ENCODE assay signal across 13 cellular contexts in the genomic region with DNA sequence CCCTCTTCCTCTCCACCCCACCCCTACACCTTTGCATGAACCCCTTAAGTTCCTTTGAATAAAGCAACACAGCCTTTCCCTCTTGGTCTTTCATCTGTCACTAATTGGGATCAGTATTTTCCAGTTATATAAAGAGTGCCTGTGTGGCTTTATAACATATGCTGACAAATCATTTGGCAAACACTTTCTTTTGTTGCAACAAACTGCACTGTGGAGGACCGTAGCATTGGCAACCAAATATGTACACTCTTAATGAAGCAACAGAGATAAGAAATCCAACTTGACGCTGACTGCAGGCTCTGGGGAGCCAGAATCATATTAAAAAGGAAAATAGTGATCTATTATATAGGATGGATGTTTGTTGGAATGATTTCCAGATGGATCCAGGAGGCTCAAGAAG.
DNase-seq lines count a peak whose midpoint lies in the region; ATAC-seq and TF ChIP-seq lines count a peak whose summit lies in the region.
"Had no signal": no experiment of that assay in that cellular context is flagged by ENCODE, and none has a peak within 500 bp of the region (broad histone marks: within the 10 kb centered on the region; RNA-seq: fewer than 3 reads in every experiment).

No MANE protein-coding gene starts in this region.

- DNase-seq in astrocyte of the spinal cord (ENCODE audit: low read depth, low spot score): peak; percentile 86
- no peak for DNase-seq in NCI-H1436 treated with DMSO at 0.1 percent for 48 hours (lab: John Stamatoyannopoulos, UW)
- no peak for DNase-seq in NCI-H1105 treated with DMSO at 0.1 percent for 48 hours (lab: John Stamatoyannopoulos, UW)
- DNase-seq in psoas muscle: no peak
- DNase-seq: gastrocnemius medialis, NCI-H187 treated with DMSO at 0.1 percent for 48 hours, T-helper 2 cell had no signal

- H3K9ac ChIP-seq in HUES64 (ENCODE audit: low read depth, low read length): no peak overlapping the region; the same call in 1 of the 2 replicates

- intact Hi-C loops in psoas muscle (cut with DNase I): no loop called here

- H3K4me1 ChIP-seq in HUES64 (ENCODE audit: insufficient read depth, low read length) (peaks cover 62% of the 10 kb centered on the region), psoas muscle (no peaks in the 10 kb centered on the region)
- H3K4me1 ChIP-seq: gastrocnemius medialis had no signal

- no peaks in the 10 kb centered on the region for H3K36me3 ChIP-seq in HUES64 (ENCODE audit: insufficient read depth, low read length)
- no peaks in the 10 kb centered on the region for H3K36me3 ChIP-seq in psoas muscle (ENCODE audit: insufficient read depth in 1 of 2, low read depth in 1 of 2)
- H3K36me3 ChIP-seq: gastrocnemius medialis, thoracic aorta had no signal

- WGBS in HUES64: 87% methylated on average over 2 of the region's 2 CpGs
- WGBS in psoas muscle, 3 donors: 23 to 29% (median 23%) methylated on average over 2 of the region's 2 CpGs

- H3K27me3 ChIP-seq in HUES64 (ENCODE audit: insufficient read depth, low read length): no peaks in the 10 kb centered on the region
- no peaks in the 10 kb centered on the region for H3K27me3 ChIP-seq in layer of hippocampus (ENCODE audit: control insufficient read depth, insufficient read depth, low read length)
- H3K27me3 ChIP-seq in psoas muscle (ENCODE audit: insufficient read depth in 3 of 3, low read length in 2 of 3): no peaks in the 10 kb centered on the region
- H3K27me3 ChIP-seq: gastrocnemius medialis had no signal

- H3K4me3 ChIP-seq in HUES64 (ENCODE audit: low read length): no peak overlapping the region
- H3K4me3 ChIP-seq in astrocyte of the spinal cord (ENCODE audit: low read depth, low read length): no peak overlapping the region
- H3K4me3 ChIP-seq in psoas muscle: no peak overlapping the region
- H3K4me3 ChIP-seq: gastrocnemius medialis, thoracic aorta had no signal

- TF ChIP-seq CTCF in astrocyte of the spinal cord (IDR thresholded peaks at IDR 0.05; ENCODE audit: low read depth, low read length): no peak
- TF ChIP-seq CTCF in psoas muscle (IDR thresholded peaks at IDR 0.05): no peak

- ATAC-seq in HG03280 (IDR thresholded peaks at IDR 0.05; ENCODE audit: unreplicated experiment): no peak
- no peak for ATAC-seq in psoas muscle
- ATAC-seq: activated T-helper 17 cell treated with anti-CD3 and anti-CD28 coated beads, Interleukin-2, amount 50 U/mL, for 72 hours; gastrocnemius medialis had no signal

- no peaks in the 10 kb centered on the region for H3K9me3 ChIP-seq in HUES64 (ENCODE audit: insufficient read depth, low read depth, low read length)
- H3K9me3 ChIP-seq in psoas muscle: no peaks in the 10 kb centered on the region
- H3K9me3 ChIP-seq: gastrocnemius medialis, thoracic aorta had no signal

- peak overlapping the region; percentile 87 for H3K27ac ChIP-seq in HUES64 (ENCODE audit: low read depth, low read length)
- peak overlapping the region; percentile 6 for H3K27ac ChIP-seq in layer of hippocampus (ENCODE audit: low read depth, low read length)
- peak overlapping the region; percentile 38 for H3K27ac ChIP-seq in temporal lobe (ENCODE audit: low read depth, low read length)
- no peak overlapping the region for H3K27ac ChIP-seq in psoas muscle
- H3K27ac ChIP-seq: gastrocnemius medialis, thoracic aorta had no signal

- in situ Hi-C loops in astrocyte of the spinal cord (cut with HindIII; ENCODE audit: low sequenced_read_pairs): no loop called here
